ENCODE assay signal across 24 cellular contexts in genomic region chr5:55316289-55316688, GRCh38.
"Had no signal": no experiment of that assay in that cellular context is flagged by ENCODE, and none has a peak within 500 bp of the region (broad histone marks: within the 10 kb centered on the region; RNA-seq: fewer than 3 reads in every experiment).

No MANE protein-coding gene starts in this region.

- ATAC-seq: foreskin keratinocyte; left lung; naive thymus-derived CD8-positive, alpha-beta T cell; sciatic nerve; stimulated activated naive B cell treated with anti-CD40 and anti-IgM and Interleukin-4, amounts not matched to agents 10 μg/mL and 1 μg/mL and 100 μg/mL, for 72 hours had no signal

- H3K4me2 ChIP-seq: neural progenitor cell had no signal

- H3K9me3 ChIP-seq: left lung, transverse colon, uterus had no signal

- H3K27ac ChIP-seq: coronary artery, foreskin keratinocyte, left lung, neural progenitor cell, transverse colon, uterus, VCaP had no signal

- H3K4me1 Mint-ChIP-seq: neural progenitor cell had no signal

- DNase-seq: activated CD4-positive, alpha-beta T cell treated with anti-CD3 and anti-CD28 coated beads for 1 hour; activated CD4-positive, alpha-beta T cell treated with anti-CD3 and anti-CD28 coated beads, Interleukin-2, amount 50 U/mL, for 1 hour; activated CD8-positive, alpha-beta memory T cell treated with anti-CD3 and anti-CD28 coated beads for 24 hours; activated CD8-positive, alpha-beta memory T cell treated with anti-CD3 and anti-CD28 coated beads, Interleukin-2, amount 50 U/mL, for 4 hours; activated naive CD8-positive, alpha-beta T cell treated with anti-CD3 and anti-CD28 coated beads, Interleukin-2, amount 10 ng/mL, durations not matched to agents 7 days and 5 days; amygdala; cerebellar nuclear complex; foreskin keratinocyte; kidney; left lung; naive thymus-derived CD8-positive, alpha-beta T cell; posterior cingulate gyrus; small intestine; stimulated activated CD4-positive, alpha-beta T cell treated with anti-CD3 and anti-CD28 coated beads, Interleukin-2, amount 100 ng/mL, for 24 hours; stimulated activated naive B cell treated with anti-CD40 and anti-IgM and Interleukin-4, amounts not matched to agents 10 μg/mL and 1 μg/mL and 100 μg/mL, for 72 hours; transverse colon; uterus had no signal

- H3K4me1 ChIP-seq: foreskin keratinocyte, neural progenitor cell had no signal

- H3K27me3 ChIP-seq: foreskin keratinocyte, left lung, neural progenitor cell, transverse colon, uterus had no signal

- H3K4me3 Mint-ChIP-seq: activated naive CD8-positive, alpha-beta T cell treated with anti-CD3 and anti-CD28 coated beads, Interleukin-2, amount 10 ng/mL, durations not matched to agents 7 days and 5 days; mesothelial cell of epicardium; naive thymus-derived CD8-positive, alpha-beta T cell; neural progenitor cell; stimulated activated naive B cell treated with anti-CD40 and anti-IgM and Interleukin-4, amounts not matched to agents 10 μg/mL and 1 μg/mL and 100 μg/mL, for 72 hours had no signal

- FAIRE-seq: bronchial epithelial cell, kidney, small intestine had no signal

- H3K36me3 ChIP-seq: left lung, neural progenitor cell, transverse colon, uterus had no signal

- H3K27ac Mint-ChIP-seq: activated naive CD8-positive, alpha-beta T cell treated with anti-CD3 and anti-CD28 coated beads, Interleukin-2, amount 10 ng/mL, durations not matched to agents 7 days and 5 days; mesothelial cell of epicardium; neural progenitor cell; stimulated activated naive B cell treated with anti-CD40 and anti-IgM and Interleukin-4, amounts not matched to agents 10 μg/mL and 1 μg/mL and 100 μg/mL, for 72 hours had no signal

- H3K4me3 ChIP-seq: coronary artery, left lung, lung, neural progenitor cell, transverse colon, uterus had no signal

- H3K27me3 Mint-ChIP-seq: activated naive CD8-positive, alpha-beta T cell treated with anti-CD3 and anti-CD28 coated beads, Interleukin-2, amount 10 ng/mL, durations not matched to agents 7 days and 5 days; naive thymus-derived CD8-positive, alpha-beta T cell; stimulated activated naive B cell treated with anti-CD40 and anti-IgM and Interleukin-4, amounts not matched to agents 10 μg/mL and 1 μg/mL and 100 μg/mL, for 72 hours had no signal

- H2AFZ ChIP-seq: neural progenitor cell had no signal
